Comparison of ENCODE assay signal across 1 cellular context in genomic region chr6:142841915-142842314, GRCh38.
TF ChIP-seq lines count a peak whose summit lies in the region.

No MANE protein-coding gene starts in this region.

TF ChIP-seq in GM12878, 131 proteins besides CTCF, POLR2A, EP300 and RAD21 (continued from another document):
- TF ChIP-seq ZBTB40 (IDR thresholded peaks at IDR 0.05; ENCODE audit: borderline replicate concordance) (peak; percentile 8; the same call in 1 of the 2 replicates), JUNB (IDR thresholded peaks at IDR 0.05) (no peak), HSF1 (IDR thresholded peaks at IDR 0.05; ENCODE audit: low read depth, low read length) (no peak), DPF2 (IDR thresholded peaks at IDR 0.05) (no peak), ZNF24 (IDR thresholded peaks at IDR 0.05) (no peak)
